18 cellular contexts compared by ENCODE assay signal in genomic region chr4:113077611-113078010, GRCh38. TPM values are rescaled to one million over a fixed set of nuclear protein-coding genes. Genes with fewer than 3 reads are reported as not detected.
DNase-seq lines count a peak whose midpoint lies in the region; ATAC-seq and TF ChIP-seq lines count a peak whose summit lies in the region.
"Had no signal": no experiment of that assay in that cellular context is flagged by ENCODE, and none has a peak within 500 bp of the region (broad histone marks: within the 10 kb centered on the region; RNA-seq: fewer than 3 reads in every experiment).

No MANE protein-coding gene starts in this region.

- H3K36me3 Mint-ChIP-seq in neural progenitor cell, result no peaks in the 10 kb centered on the region
- H3K36me3 Mint-ChIP-seq in activated naive CD4-positive, alpha-beta T cell treated with anti-CD3 and anti-CD28 coated beads for 36 hours (ENCODE audit: low read depth), result no peaks in the 10 kb centered on the region
- no peaks in the 10 kb centered on the region for H3K36me3 Mint-ChIP-seq in activated CD4-positive, alpha-beta T cell treated with anti-CD3 and anti-CD28 coated beads for 36 hours (ENCODE audit: low read depth)
- H3K36me3 Mint-ChIP-seq: stimulated activated effector memory CD8-positive, alpha-beta T cell treated with anti-CD3 and anti-CD28 coated beads, Interleukin-12 subunit alpha, Interleukin-12 subunit beta, amount 100 ng/mL, for 72 hours had no signal

- H2AFZ ChIP-seq in neural progenitor cell (replicated peaks), result no peak overlapping the region

- H3K36me3 ChIP-seq in neural progenitor cell (no peaks in the 10 kb centered on the region), gastroesophageal sphincter (no peaks in the 10 kb centered on the region)
- H3K36me3 ChIP-seq: cardiac muscle cell, thyroid gland had no signal

- TF ChIP-seq POLR2A in gastroesophageal sphincter (IDR thresholded peaks at IDR 0.05), result no peak

- peaks cover 58% of the 10 kb centered on the region for H3F3A ChIP-seq in neural progenitor cell (ENCODE audit: low read depth)

- H3K27me3 Mint-ChIP-seq in neural progenitor cell (ENCODE audit: insufficient read depth, low read depth), result peaks cover 2% of the 10 kb centered on the region
- H3K27me3 Mint-ChIP-seq in activated naive CD4-positive, alpha-beta T cell treated with anti-CD3 and anti-CD28 coated beads for 36 hours (ENCODE audit: low read depth), result no peaks in the 10 kb centered on the region
- no peaks in the 10 kb centered on the region for H3K27me3 Mint-ChIP-seq in activated CD4-positive, alpha-beta T cell treated with anti-CD3 and anti-CD28 coated beads for 36 hours
- H3K27me3 Mint-ChIP-seq: activated CD4-positive, alpha-beta T cell treated with anti-CD3 and anti-CD28 coated beads, Interleukin-2, amount 10 ng/mL, durations not matched to agents 7 days and 5 days had no signal

- no peaks in the 10 kb centered on the region for H3K9me3 Mint-ChIP-seq in neural progenitor cell
- no peaks in the 10 kb centered on the region for H3K9me3 Mint-ChIP-seq in activated naive CD4-positive, alpha-beta T cell treated with anti-CD3 and anti-CD28 coated beads for 36 hours
- no peaks in the 10 kb centered on the region for H3K9me3 Mint-ChIP-seq in activated CD4-positive, alpha-beta T cell treated with anti-CD3 and anti-CD28 coated beads for 36 hours (ENCODE audit: low read depth)
- H3K9me3 Mint-ChIP-seq: activated CD4-positive, alpha-beta T cell treated with anti-CD3 and anti-CD28 coated beads, Interleukin-2, amount 10 ng/mL, durations not matched to agents 7 days and 5 days had no signal

- peaks cover 74% of the 10 kb centered on the region for H3K4me1 ChIP-seq in neural progenitor cell
- H3K4me1 ChIP-seq in gastroesophageal sphincter, result no peaks in the 10 kb centered on the region
- H3K4me1 ChIP-seq: foreskin keratinocyte, thyroid gland had no signal

- H3K4me3 ChIP-seq in neural progenitor cell, result no peak overlapping the region
- H3K4me3 ChIP-seq in gastroesophageal sphincter, result no peak overlapping the region
- H3K4me3 ChIP-seq: cardiac muscle cell, thyroid gland had no signal

- DNase-seq in DMS 273 (lab: John Stamatoyannopoulos, UW; ENCODE audit: unreplicated experiment) (peak; percentile 83), NCI-H1694 treated with DMSO at 0.1 percent for 48 hours (lab: John Stamatoyannopoulos, UW) (peak; percentile 43), neural progenitor cell (ENCODE audit: low spot score) (peak; percentile 79)
- DNase-seq in activated naive CD4-positive, alpha-beta T cell treated with anti-CD3 and anti-CD28 coated beads for 36 hours, result no peak
- DNase-seq in activated CD4-positive, alpha-beta T cell treated with anti-CD3 and anti-CD28 coated beads for 36 hours, result no peak
- DNase-seq: activated CD4-positive, alpha-beta T cell treated with anti-CD3 and anti-CD28 coated beads, Interleukin-2, amount 10 ng/mL, durations not matched to agents 7 days and 5 days; activated CD8-positive, alpha-beta memory T cell treated with anti-CD3 and anti-CD28 coated beads, Interleukin-2, amount 50 U/mL, for 4 hours; activated gamma-delta T cell; foreskin keratinocyte; left cardiac atrium; NCI-H1417 treated with DMSO at 0.1 percent for 48 hours; SW 1271; thyroid gland had no signal

- peaks cover 27% of the 10 kb centered on the region for H3K4me1 Mint-ChIP-seq in neural progenitor cell
- H3K4me1 Mint-ChIP-seq in activated naive CD4-positive, alpha-beta T cell treated with anti-CD3 and anti-CD28 coated beads for 36 hours (ENCODE audit: low read depth), result no peaks in the 10 kb centered on the region
- H3K4me1 Mint-ChIP-seq in activated CD4-positive, alpha-beta T cell treated with anti-CD3 and anti-CD28 coated beads for 36 hours, result no peaks in the 10 kb centered on the region
- H3K4me1 Mint-ChIP-seq: activated CD4-positive, alpha-beta T cell treated with anti-CD3 and anti-CD28 coated beads, Interleukin-2, amount 10 ng/mL, durations not matched to agents 7 days and 5 days; stimulated activated effector memory CD8-positive, alpha-beta T cell treated with anti-CD3 and anti-CD28 coated beads, Interleukin-12 subunit alpha, Interleukin-12 subunit beta, amount 100 ng/mL, for 72 hours had no signal

- H3K9me3 ChIP-seq in neural progenitor cell (ENCODE audit: low read depth) (no peaks in the 10 kb centered on the region), gastroesophageal sphincter (no peaks in the 10 kb centered on the region)
- H3K9me3 ChIP-seq: thyroid gland had no signal

- H3K79me2 ChIP-seq in neural progenitor cell (ENCODE audit: low read depth), result peaks cover 76% of the 10 kb centered on the region

- CTCF ChIA-PET in activated naive CD4-positive, alpha-beta T cell treated with anti-CD3 and anti-CD28 coated beads for 36 hours (lab: Charles Lee), result no interaction called here
- CTCF ChIA-PET in activated CD4-positive, alpha-beta T cell treated with anti-CD3 and anti-CD28 coated beads for 36 hours (lab: Charles Lee), result interaction anchor here (0.6 kb wide), 1 partner anchor 1218 kb away, joined by 4 read pairs; no protein-coding TSS in a partner anchor

- POLR2A ChIA-PET in activated CD4-positive, alpha-beta T cell treated with anti-CD3 and anti-CD28 coated beads for 36 hours (lab: Charles Lee), result interaction anchor here (0.6 kb wide), 1 partner anchor 30 kb away, joined by 3 read pairs; no protein-coding TSS in a partner anchor

- ATAC-seq in activated CD4-positive, alpha-beta T cell treated with anti-CD3 and anti-CD28 coated beads for 36 hours, result no peak
- no peak for ATAC-seq in gastroesophageal sphincter
- ATAC-seq: foreskin keratinocyte; left cardiac atrium; sciatic nerve; stimulated activated effector memory CD8-positive, alpha-beta T cell treated with anti-CD3 and anti-CD28 coated beads, Interleukin-12 subunit alpha, Interleukin-12 subunit beta, amount 100 ng/mL, for 72 hours had no signal

- no peak for TF ChIP-seq EP300 in gastroesophageal sphincter (IDR thresholded peaks at IDR 0.05)

- no peak overlapping the region for H3K4me3 Mint-ChIP-seq in neural progenitor cell
- H3K4me3 Mint-ChIP-seq in activated naive CD4-positive, alpha-beta T cell treated with anti-CD3 and anti-CD28 coated beads for 36 hours, result no peak overlapping the region
- H3K4me3 Mint-ChIP-seq in activated CD4-positive, alpha-beta T cell treated with anti-CD3 and anti-CD28 coated beads for 36 hours, result no peak overlapping the region
- H3K4me3 Mint-ChIP-seq: activated CD4-positive, alpha-beta T cell treated with anti-CD3 and anti-CD28 coated beads, Interleukin-2, amount 10 ng/mL, durations not matched to agents 7 days and 5 days; stimulated activated effector memory CD8-positive, alpha-beta T cell treated with anti-CD3 and anti-CD28 coated beads, Interleukin-12 subunit alpha, Interleukin-12 subunit beta, amount 100 ng/mL, for 72 hours had no signal

- H3K9ac ChIP-seq in neural progenitor cell, result no peak overlapping the region

- H4K20me1 ChIP-seq in neural progenitor cell (ENCODE audit: low read depth), result no peaks in the 10 kb centered on the region

- TF ChIP-seq CTCF in neural progenitor cell (IDR thresholded peaks at IDR 0.05) (no peak), gastroesophageal sphincter (IDR thresholded peaks at IDR 0.05) (no peak)

- peak overlapping the region; percentile 78 for H3K27ac ChIP-seq in cingulate gyrus (ENCODE audit: low read depth, low read length)
- peak overlapping the region; percentile 89 for H3K27ac ChIP-seq in neural progenitor cell
- H3K27ac ChIP-seq in gastroesophageal sphincter, result no peak overlapping the region
- H3K27ac ChIP-seq: cardiac muscle cell, foreskin keratinocyte, thyroid gland had no signal

- WGBS in gastroesophageal sphincter (ENCODE audit: low coverage in 1 of 2), 2 donors, result 33 to 67% methylated on average over 1 of the region's 1 CpG

- H3K27ac Mint-ChIP-seq in neural progenitor cell, result peak overlapping the region; percentile 29
- no peak overlapping the region for H3K27ac Mint-ChIP-seq in activated naive CD4-positive, alpha-beta T cell treated with anti-CD3 and anti-CD28 coated beads for 36 hours
- H3K27ac Mint-ChIP-seq in activated CD4-positive, alpha-beta T cell treated with anti-CD3 and anti-CD28 coated beads for 36 hours, result no peak overlapping the region
- H3K27ac Mint-ChIP-seq: activated CD4-positive, alpha-beta T cell treated with anti-CD3 and anti-CD28 coated beads, Interleukin-2, amount 10 ng/mL, durations not matched to agents 7 days and 5 days; stimulated activated effector memory CD8-positive, alpha-beta T cell treated with anti-CD3 and anti-CD28 coated beads, Interleukin-12 subunit alpha, Interleukin-12 subunit beta, amount 100 ng/mL, for 72 hours had no signal

- H3K27me3 ChIP-seq in neural progenitor cell, result no peaks in the 10 kb centered on the region
- H3K27me3 ChIP-seq in gastroesophageal sphincter, result no peaks in the 10 kb centered on the region
- H3K27me3 ChIP-seq: cardiac muscle cell, thyroid gland had no signal

- H3K4me2 ChIP-seq in neural progenitor cell, result peak overlapping the region; percentile 68

- intact Hi-C loops in activated naive CD4-positive, alpha-beta T cell treated with anti-CD3 and anti-CD28 coated beads for 36 hours (cut with micrococcal nuclease), result no loop called here
- intact Hi-C loops in activated CD4-positive, alpha-beta T cell treated with anti-CD3 and anti-CD28 coated beads for 36 hours (cut with DNase I, micrococcal nuclease), result no loop called here

RNA-seq across cellular contexts. Expression of gene ANK2, which starts 28.2 kb away (rescaled TPM):
- 79.8 and 121 TPM in 2 replicates for total RNA-seq in neural progenitor cell (ENCODE audit: low replicate concordance)
- 1 to 10 TPM; 2.7 to 3.0 TPM for total RNA-seq in activated naive CD4-positive, alpha-beta T cell treated with anti-CD3 and anti-CD28 coated beads for 36 hours
- 1 to 10 TPM; 2.1 to 3.3 TPM for total RNA-seq in activated CD4-positive, alpha-beta T cell treated with anti-CD3 and anti-CD28 coated beads for 36 hours
- total RNA-seq in gastroesophageal sphincter, result 100 to 1,000 TPM in 1 of 4 donors, 10 to 100 TPM in 3; 84.9 to 104 (median 91.5) TPM

Comparison
In these comparisons a context has a peak if more than half of its experiments do, and no peak if none do; other contexts are left out.
1. DNase-seq: peak in DMS 273 (single experiment), NCI-H1694 treated with DMSO at 0.1 percent for 48 hours (single experiment) and neural progenitor cell (single experiment); none in activated naive CD4-positive, alpha-beta T cell treated with anti-CD3 and anti-CD28 coated beads for 36 hours (single experiment) and activated CD4-positive, alpha-beta T cell treated with anti-CD3 and anti-CD28 coated beads for 36 hours (single experiment).
2. H3K27ac ChIP-seq: peak in cingulate gyrus (single experiment) and neural progenitor cell (single experiment); none in gastroesophageal sphincter (0 of 4).
3. RNA of gene ANK2, which starts 28.2 kb away (total RNA-seq): 79.8 to 121 TPM in neural progenitor cell and 84.9 to 104 TPM in gastroesophageal sphincter; 2.1 to 3.3 TPM in activated CD4-positive, alpha-beta T cell treated with anti-CD3 and anti-CD28 coated beads for 36 hours and 2.7 to 3.0 TPM in activated naive CD4-positive, alpha-beta T cell treated with anti-CD3 and anti-CD28 coated beads for 36 hours; every median in the first group is over 10 times any median in the second.